8 cellular contexts compared by ENCODE assay signal in genomic region chr13:26254583-26255102, GRCh38. TPM values are rescaled to one million over a fixed set of nuclear protein-coding genes. Genes with fewer than 3 reads are reported as not detected.
DNase-seq lines count a peak whose midpoint lies in the region; TF ChIP-seq lines count a peak whose summit lies in the region.

No MANE protein-coding gene starts in this region.

- peak; percentile 69 for DNase-seq in GM03348 (ENCODE audit: low spot score)
- DNase-seq in H4 (ENCODE audit: low spot score), result peak; percentile 5
- DNase-seq in LNCaP clone FGC (ENCODE audit: low read depth), result peak; percentile 45
- DNase-seq in breast epithelium (ENCODE audit: low spot score in 2 of 2), result peak; percentile 20 to 59
- peak; percentile 50 for DNase-seq in iris pigment epithelial cell (ENCODE audit: low read depth)
- DNase-seq in stimulated activated CD4-positive, alpha-beta T cell treated with anti-CD3 and anti-CD28 coated beads, Interleukin-12 subunit alpha, Interleukin-12 subunit beta, amount 100 ng/mL, for 4 hours, result peak; percentile 31
- DNase-seq in NCI-H1436 (lab: John Stamatoyannopoulos, UW), result no peak

- H3K27ac ChIP-seq in VCaP (peak overlapping the region; percentile 96), breast epithelium (peak overlapping the region; percentile 88 to 93)

- no peaks in the 10 kb centered on the region for H3K27me3 ChIP-seq in breast epithelium

- no peaks in the 10 kb centered on the region for H3K36me3 ChIP-seq in breast epithelium

- no peak for TF ChIP-seq POLR2A in breast epithelium (IDR thresholded peaks at IDR 0.05)

- TF ChIP-seq CTCF in LNCaP clone FGC (IDR thresholded peaks at IDR 0.05; ENCODE audit: control insufficient read depth, extremely low read depth, insufficient read depth), result no peak
- no peak for TF ChIP-seq CTCF in VCaP (conservative IDR thresholded peaks at IDR 0.05)
- no peak for TF ChIP-seq CTCF in breast epithelium (IDR thresholded peaks at IDR 0.05)

- H3K4me3 ChIP-seq in LNCaP clone FGC (ENCODE audit: low read depth, low read length) (peak overlapping the region; percentile 73), breast epithelium (peak overlapping the region; percentile 81 to 94 (median 93))

- H3K9me3 ChIP-seq in breast epithelium, result no peaks in the 10 kb centered on the region

- intact Hi-C loops in breast epithelium (cut with DNase I; ENCODE audit: low total_unique reads), result no loop called here

- no peaks in the 10 kb centered on the region for H3K4me1 ChIP-seq in breast epithelium

RNA-seq across cellular contexts. Expression of gene CDK8, which starts 0.7 kb away (rescaled TPM):
- total RNA-seq in H4 (2014; rRNA removed; shearing (Covaris generic)), result 11.0 and 14.7 TPM in 2 replicates
- 10 to 100 TPM; 13.3 to 15.4 (median 13.8) TPM for total RNA-seq in breast epithelium

RNA-seq across cellular contexts. Expression of gene RNF6, which starts 32.5 kb away (rescaled TPM):
- total RNA-seq in H4 (2014; rRNA removed; shearing (Covaris generic)), result 15.8 and 25.6 TPM in 2 replicates
- 10 to 100 TPM; 21.0 to 31.5 (median 27.7) TPM for total RNA-seq in breast epithelium
